Comparison of ENCODE assay signal across 10 cellular contexts in genomic region chr4:54547299-54548097, GRCh38.
DNase-seq lines count a peak whose midpoint lies in the region; ATAC-seq and TF ChIP-seq lines count a peak whose summit lies in the region.
"Had no signal": no experiment of that assay in that cellular context is flagged by ENCODE, and none has a peak within 500 bp of the region (broad histone marks: within the 10 kb centered on the region; RNA-seq: fewer than 3 reads in every experiment).

No MANE protein-coding gene starts in this region.

- TF ChIP-seq CTCF in testis (IDR thresholded peaks at IDR 0.05) (no peak), GM20000 (IDR thresholded peaks at IDR 0.05; ENCODE audit: extremely low read depth, missing control alignments) (no peak), gastrocnemius medialis (IDR thresholded peaks at IDR 0.05 in 4 of 5, conservative IDR thresholded peaks at IDR 0.05 in 1 of 5) (no peak)

- H3K4me3 ChIP-seq in testis (no peak overlapping the region), gastrocnemius medialis (no peak overlapping the region)

- no peaks in the 10 kb centered on the region for H3K36me3 ChIP-seq in testis (ENCODE audit: low read depth, missing control alignments)
- no peaks in the 10 kb centered on the region for H3K36me3 ChIP-seq in gastrocnemius medialis

- H3K4me3 Mint-ChIP-seq in memory B cell: no peak overlapping the region

- TF ChIP-seq POLR2A in testis (IDR thresholded peaks at IDR 0.05) (no peak), gastrocnemius medialis (IDR thresholded peaks at IDR 0.05) (no peak)

- H3K4me1 ChIP-seq in testis (no peaks in the 10 kb centered on the region), gastrocnemius medialis (no peaks in the 10 kb centered on the region)

- H3K9me3 Mint-ChIP-seq in memory B cell: no peaks in the 10 kb centered on the region

- ATAC-seq in GM19035 (IDR thresholded peaks at IDR 0.05; ENCODE audit: unreplicated experiment) (peak; percentile 86), HG02759 (IDR thresholded peaks at IDR 0.05; ENCODE audit: unreplicated experiment) (peak; percentile 89), memory B cell (ENCODE audit: low read depth) (peak; percentile 32), gastrocnemius medialis (no peak)

- H3K9me3 ChIP-seq in testis (no peaks in the 10 kb centered on the region), gastrocnemius medialis (no peaks in the 10 kb centered on the region)

- in situ Hi-C loops in gastrocnemius medialis (cut with MboI; ENCODE audit: low sequenced_read_pairs in 4 of 4): no loop called here

- H3K27ac ChIP-seq in testis (no peak overlapping the region), gastrocnemius medialis (no peak overlapping the region)

- H3K27me3 ChIP-seq in testis (no peaks in the 10 kb centered on the region), gastrocnemius medialis (no peaks in the 10 kb centered on the region)

- peaks cover 5% of the 10 kb centered on the region for H3K27me3 Mint-ChIP-seq in memory B cell

- H3K4me1 Mint-ChIP-seq in memory B cell: no peaks in the 10 kb centered on the region

- H3K27ac Mint-ChIP-seq in memory B cell: no peak overlapping the region

- DNase-seq in NCI-H69 (lab: John Stamatoyannopoulos, UW) (peak; percentile 39), memory B cell (ENCODE audit: low spot score in 2 of 2) (no peak), testis (no peak), GM20000 (ENCODE audit: low spot score) (no peak), epidermal melanocyte (ENCODE audit: insufficient read length, low spot score) (no peak), gastrocnemius medialis (no peak)
- DNase-seq: NCI-H446; stimulated activated CD8-positive, alpha-beta memory T cell treated with anti-CD3 and anti-CD28 coated beads, Interleukin-4, amount 100 ng/mL, for 48 hours had no signal

- WGBS in testis, 2 donors: 69 to 78% methylated on average over 7 of the region's 7 CpGs

- intact Hi-C loops in testis (cut with DNase I; ENCODE audit: low total_unique reads) (no loop called here), gastrocnemius medialis (cut with DNase I; ENCODE audit: low total_unique reads) (no loop called here)

- H3K36me3 Mint-ChIP-seq in memory B cell: no peaks in the 10 kb centered on the region

Comparison
In these comparisons a context has a peak if more than half of its experiments do, and no peak if none do; other contexts are left out.
1. ATAC-seq: peak in GM19035 (single experiment), HG02759 (single experiment) and memory B cell (single experiment); none in gastrocnemius medialis (0 of 2).